ENCODE assay signal across 1 cellular context in the genomic region with DNA sequence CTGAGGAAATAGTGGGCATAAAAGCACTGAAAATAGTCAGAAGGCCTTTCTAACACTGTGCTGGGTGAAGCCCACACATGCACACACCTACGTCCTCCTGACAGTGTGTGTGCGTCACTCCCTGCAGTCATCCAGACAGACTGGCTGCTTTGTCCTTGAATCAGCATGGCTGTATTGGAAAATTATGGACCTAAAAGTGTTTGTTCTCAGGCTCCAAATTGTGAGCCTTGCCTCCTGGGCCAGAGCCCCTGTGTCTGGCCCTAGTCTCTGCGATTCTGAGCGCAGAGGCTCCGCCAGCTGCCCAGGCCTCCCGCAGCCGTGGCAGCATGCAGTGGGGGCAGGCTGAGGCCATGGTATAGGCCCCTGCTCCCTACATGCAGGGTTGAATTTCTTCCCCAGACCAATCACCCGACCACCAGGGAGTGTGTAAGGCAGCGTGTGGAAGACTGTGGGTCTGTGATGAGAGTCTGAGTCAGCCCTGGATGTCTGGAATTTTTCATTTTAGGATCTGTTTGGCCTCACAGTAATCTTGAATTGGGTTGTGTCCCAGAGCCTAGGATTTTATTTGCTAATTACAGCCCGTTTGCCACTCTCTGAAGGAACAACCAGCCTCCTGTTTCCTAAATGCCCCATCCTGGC.
TF ChIP-seq lines count a peak whose summit lies in the region.

No MANE protein-coding gene starts in this region.

TF ChIP-seq in IMR-90, 13 proteins besides CTCF, POLR2A, EP300 and RAD21 (continued from another document):
- TF ChIP-seq MAZ (IDR thresholded peaks at IDR 0.05; ENCODE audit: borderline replicate concordance, low read depth, low read length): peak; percentile 67; the same call in 1 of the 2 replicates
- no peak for TF ChIP-seq RCOR1 (IDR thresholded peaks at IDR 0.05; ENCODE audit: insufficient replicate concordance, low read length)
- TF ChIP-seq BHLHE40 (IDR thresholded peaks at IDR 0.05; ENCODE audit: low read depth, low read length): peak; percentile 12; the same call in 1 of the 2 replicates
- no peak for TF ChIP-seq RFX5 (IDR thresholded peaks at IDR 0.05; ENCODE audit: low read depth, low read length)
- TF ChIP-seq MXI1 (IDR thresholded peaks at IDR 0.05; ENCODE audit: borderline replicate concordance, low read depth, low read length): 0 out of 2 replicates have a peak, but pooled peaks have one; percentile 29
- TF ChIP-seq CEBPB (IDR thresholded peaks at IDR 0.05; ENCODE audit: low read depth, low read length): no peak
